Comparison of ENCODE assay signal across 9 cellular contexts in the genomic region with DNA sequence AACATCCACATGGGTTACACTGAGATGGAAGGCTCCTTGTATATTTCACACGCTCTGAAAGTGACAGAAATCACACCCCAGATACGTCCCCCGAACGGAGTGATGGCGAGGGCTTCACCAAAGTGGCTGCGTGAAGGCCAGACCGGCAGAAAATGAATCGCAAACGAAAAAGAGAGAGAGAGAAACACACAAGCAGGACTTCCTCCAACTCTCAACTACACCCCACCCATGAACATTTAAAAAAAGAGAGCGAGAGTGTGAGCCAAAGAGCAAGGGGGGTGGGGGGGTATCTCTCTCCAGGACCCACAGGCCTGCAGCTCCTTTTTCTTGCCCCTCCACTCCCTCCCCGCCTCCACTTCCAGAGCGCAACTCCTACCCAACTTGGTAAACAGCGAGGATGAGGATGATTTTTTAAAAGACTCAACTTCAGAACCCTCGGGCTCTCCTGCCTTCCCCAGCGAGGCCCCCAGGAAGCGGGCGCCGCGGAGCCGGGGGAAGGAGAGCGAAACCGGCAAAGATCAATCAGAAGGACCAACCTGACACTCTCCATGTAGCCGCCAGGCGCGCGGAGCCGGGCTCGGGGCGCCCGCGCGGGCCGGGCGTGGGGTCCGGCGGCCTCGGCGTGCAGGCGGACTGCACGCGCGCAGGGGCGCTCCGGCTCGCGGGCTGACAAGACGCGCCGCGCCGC.
DNase-seq lines count a peak whose midpoint lies in the region; ATAC-seq and TF ChIP-seq lines count a peak whose summit lies in the region.
"Had no signal": no experiment of that assay in that cellular context is flagged by ENCODE, and none has a peak within 500 bp of the region (broad histone marks: within the 10 kb centered on the region; RNA-seq: fewer than 3 reads in every experiment).

No MANE protein-coding gene starts in this region.

- no peaks in the 10 kb centered on the region for H4K20me1 ChIP-seq in MM.1S (ENCODE audit: insufficient read depth, low read length)

- no peak for TF ChIP-seq CTCF in MM.1S (IDR thresholded peaks at IDR 0.05; ENCODE audit: low read length)

- H3K79me2 ChIP-seq in MM.1S (ENCODE audit: low read length) = peaks cover 45% of the 10 kb centered on the region

- H3K27me3 Mint-ChIP-seq in memory B cell = no peaks in the 10 kb centered on the region
- H3K27me3 Mint-ChIP-seq: IgD-negative memory B cell had no signal

- H3K9me3 ChIP-seq in MM.1S (replicated peaks; ENCODE audit: insufficient read depth, low read length) = no peaks in the 10 kb centered on the region
- H3K9me3 ChIP-seq in effector memory CD4-positive, alpha-beta T cell (ENCODE audit: control insufficient read depth, low read length) = no peaks in the 10 kb centered on the region

- peak overlapping the region; percentile 69 for H2AFZ ChIP-seq in MM.1S (ENCODE audit: low read length)

- no peak overlapping the region for H3K27ac Mint-ChIP-seq in memory B cell
- no peak overlapping the region for H3K27ac Mint-ChIP-seq in stimulated activated effector memory CD8-positive, alpha-beta T cell treated with anti-CD3 and anti-CD28 coated beads, Interleukin-12 subunit alpha, Interleukin-12 subunit beta, amount 100 ng/mL, for 72 hours

- H3K27me3 ChIP-seq in MM.1S (replicated peaks; ENCODE audit: insufficient read depth, low read length) = no peaks in the 10 kb centered on the region
- no peaks in the 10 kb centered on the region for H3K27me3 ChIP-seq in effector memory CD4-positive, alpha-beta T cell (replicated peaks; ENCODE audit: control insufficient read depth, insufficient read depth, low read length, poor library complexity, severe bottlenecking)

- DNase-seq in C1 segment of cervical spinal cord (lab: John Stamatoyannopoulos, UW) (peak in 11 of 14 donors; percentile 45 to 75 (median 56)), MM.1S (peak; percentile 61), memory B cell (ENCODE audit: low spot score in 2 of 2) (peak; percentile 66 to 76)
- DNase-seq in activated CD4-positive, alpha-beta T cell treated with anti-CD3 and anti-CD28 coated beads, Interleukin-2, amount 50 U/mL, for 4 hours = peak; percentile 47 to 52
- DNase-seq in effector memory CD4-positive, alpha-beta T cell = peak; percentile 46 to 63 (median 61)
- peak; percentile 52 to 87 for DNase-seq in stimulated activated effector memory CD8-positive, alpha-beta T cell treated with anti-CD3 and anti-CD28 coated beads, Interleukin-12 subunit alpha, Interleukin-12 subunit beta, amount 100 ng/mL, for 72 hours (ENCODE audit: low spot score in 2 of 2)

- no peaks in the 10 kb centered on the region for H3K9me3 Mint-ChIP-seq in memory B cell
- no peaks in the 10 kb centered on the region for H3K9me3 Mint-ChIP-seq in stimulated activated effector memory CD8-positive, alpha-beta T cell treated with anti-CD3 and anti-CD28 coated beads, Interleukin-12 subunit alpha, Interleukin-12 subunit beta, amount 100 ng/mL, for 72 hours
- H3K9me3 Mint-ChIP-seq: IgD-negative memory B cell had no signal

- H3K36me3 ChIP-seq in MM.1S (replicated peaks; ENCODE audit: insufficient read depth, low read length) = no peaks in the 10 kb centered on the region
- no peaks in the 10 kb centered on the region for H3K36me3 ChIP-seq in effector memory CD4-positive, alpha-beta T cell (ENCODE audit: control insufficient read depth, insufficient read depth, low read length)

- peaks cover 17% of the 10 kb centered on the region for H3K4me1 ChIP-seq in MM.1S (ENCODE audit: low read length)
- H3K4me1 ChIP-seq in effector memory CD4-positive, alpha-beta T cell (ENCODE audit: control insufficient read depth, insufficient read depth, low read length, poor library complexity, severe bottlenecking) = peaks cover 46% of the 10 kb centered on the region

- H3K9me2 ChIP-seq in MM.1S (replicated peaks; ENCODE audit: insufficient read depth, low read length) = no peaks in the 10 kb centered on the region

- H3K4me1 Mint-ChIP-seq in memory B cell = peaks cover 45% of the 10 kb centered on the region
- peaks cover 41% of the 10 kb centered on the region for H3K4me1 Mint-ChIP-seq in stimulated activated effector memory CD8-positive, alpha-beta T cell treated with anti-CD3 and anti-CD28 coated beads, Interleukin-12 subunit alpha, Interleukin-12 subunit beta, amount 100 ng/mL, for 72 hours

- peak overlapping the region; percentile 94 for H3K4me3 Mint-ChIP-seq in memory B cell
- H3K4me3 Mint-ChIP-seq in stimulated activated effector memory CD8-positive, alpha-beta T cell treated with anti-CD3 and anti-CD28 coated beads, Interleukin-12 subunit alpha, Interleukin-12 subunit beta, amount 100 ng/mL, for 72 hours = no peak overlapping the region

- peak overlapping the region; percentile 65 for H3K4me3 ChIP-seq in MM.1S (ENCODE audit: low read length)
- H3K4me3 ChIP-seq in effector memory CD4-positive, alpha-beta T cell (ENCODE audit: insufficient read depth, low read depth, low read length, poor library complexity, severe bottlenecking) = peak overlapping the region; percentile 72

- H3K9ac ChIP-seq in MM.1S (ENCODE audit: low read length) = peak overlapping the region; percentile 68

- H3F3A ChIP-seq in MM.1S (ENCODE audit: insufficient read depth, low read length) = peaks cover 26% of the 10 kb centered on the region

- H3K27ac ChIP-seq in MM.1S (ENCODE audit: low read length) = peak overlapping the region; percentile 89
- peak overlapping the region; percentile 96 for H3K27ac ChIP-seq in effector memory CD4-positive, alpha-beta T cell (ENCODE audit: insufficient read depth, low read length, poor library complexity, severe bottlenecking)

- peak overlapping the region; percentile 77 for H3K4me2 ChIP-seq in MM.1S (ENCODE audit: low read depth, low read length)

- peak; percentile 45 for ATAC-seq in GM21381 (IDR thresholded peaks at IDR 0.05; ENCODE audit: unreplicated experiment)
- peak; percentile 56 for ATAC-seq in memory B cell (ENCODE audit: low read depth)
- peak; percentile 57 for ATAC-seq in stimulated activated effector memory CD8-positive, alpha-beta T cell treated with anti-CD3 and anti-CD28 coated beads, Interleukin-12 subunit alpha, Interleukin-12 subunit beta, amount 100 ng/mL, for 72 hours
- ATAC-seq in GM21576 (IDR thresholded peaks at IDR 0.05; ENCODE audit: unreplicated experiment) = no peak

- H3K36me3 Mint-ChIP-seq in memory B cell = no peaks in the 10 kb centered on the region
- H3K36me3 Mint-ChIP-seq in stimulated activated effector memory CD8-positive, alpha-beta T cell treated with anti-CD3 and anti-CD28 coated beads, Interleukin-12 subunit alpha, Interleukin-12 subunit beta, amount 100 ng/mL, for 72 hours = peaks cover 18% of the 10 kb centered on the region
- H3K36me3 Mint-ChIP-seq: IgD-negative memory B cell had no signal
